ENCODE assay signal across 1 cellular context in the genomic region with DNA sequence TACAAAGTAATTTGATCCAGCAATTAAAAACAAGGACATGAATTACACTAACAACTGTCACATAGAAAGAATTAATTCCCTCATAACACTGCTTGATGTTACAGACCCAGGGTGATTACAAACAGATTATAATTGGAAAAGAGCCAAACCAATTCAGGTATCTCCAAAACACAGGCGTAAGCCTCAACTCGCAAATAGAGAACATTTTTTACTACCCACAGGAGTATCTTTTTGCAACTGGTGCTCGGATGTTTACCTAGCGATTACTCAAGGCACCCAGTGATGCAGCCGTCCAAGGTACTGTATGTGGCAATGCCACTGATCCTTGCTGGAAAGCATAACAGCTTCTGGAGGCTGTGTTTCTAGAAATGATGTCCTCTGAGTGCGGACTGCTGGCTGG.
TF ChIP-seq lines count a peak whose summit lies in the region.

No MANE protein-coding gene starts in this region.

TF ChIP-seq in HepG2, 621 proteins besides CTCF, POLR2A, EP300 and RAD21 (continued from another document):
- TF ChIP-seq, protein P1, sequence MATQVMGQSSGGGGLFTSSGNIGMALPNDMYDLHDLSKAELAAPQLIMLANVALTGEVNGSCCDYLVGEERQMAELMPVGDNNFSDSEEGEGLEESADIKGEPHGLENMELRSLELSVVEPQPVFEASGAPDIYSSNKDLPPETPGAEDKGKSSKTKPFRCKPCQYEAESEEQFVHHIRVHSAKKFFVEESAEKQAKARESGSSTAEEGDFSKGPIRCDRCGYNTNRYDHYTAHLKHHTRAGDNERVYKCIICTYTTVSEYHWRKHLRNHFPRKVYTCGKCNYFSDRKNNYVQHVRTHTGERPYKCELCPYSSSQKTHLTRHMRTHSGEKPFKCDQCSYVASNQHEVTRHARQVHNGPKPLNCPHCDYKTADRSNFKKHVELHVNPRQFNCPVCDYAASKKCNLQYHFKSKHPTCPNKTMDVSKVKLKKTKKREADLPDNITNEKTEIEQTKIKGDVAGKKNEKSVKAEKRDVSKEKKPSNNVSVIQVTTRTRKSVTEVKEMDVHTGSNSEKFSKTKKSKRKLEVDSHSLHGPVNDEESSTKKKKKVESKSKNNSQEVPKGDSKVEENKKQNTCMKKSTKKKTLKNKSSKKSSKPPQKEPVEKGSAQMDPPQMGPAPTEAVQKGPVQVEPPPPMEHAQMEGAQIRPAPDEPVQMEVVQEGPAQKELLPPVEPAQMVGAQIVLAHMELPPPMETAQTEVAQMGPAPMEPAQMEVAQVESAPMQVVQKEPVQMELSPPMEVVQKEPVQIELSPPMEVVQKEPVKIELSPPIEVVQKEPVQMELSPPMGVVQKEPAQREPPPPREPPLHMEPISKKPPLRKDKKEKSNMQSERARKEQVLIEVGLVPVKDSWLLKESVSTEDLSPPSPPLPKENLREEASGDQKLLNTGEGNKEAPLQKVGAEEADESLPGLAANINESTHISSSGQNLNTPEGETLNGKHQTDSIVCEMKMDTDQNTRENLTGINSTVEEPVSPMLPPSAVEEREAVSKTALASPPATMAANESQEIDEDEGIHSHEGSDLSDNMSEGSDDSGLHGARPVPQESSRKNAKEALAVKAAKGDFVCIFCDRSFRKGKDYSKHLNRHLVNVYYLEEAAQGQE (IDR thresholded peaks at IDR 0.05; ENCODE audit: borderline replicate concordance in 1 of 2, low read depth in 1 of 2, low read length in 2 of 2) = peak in 1 of 2 experiments; percentile 53; a peak in 1 of 4 replicates
- no peak for TF ChIP-seq NFKBIZ (CRISPR knock-in tag; IDR thresholded peaks at IDR 0.05)
- TF ChIP-seq TP53 (CRISPR knock-in tag; conservative IDR thresholded peaks at IDR 0.05) = no peak
- no peak for TF ChIP-seq HOXA7 (CRISPR knock-in tag; IDR thresholded peaks at IDR 0.05)
- peak; percentile 74; the same call in 1 of the 2 replicates for TF ChIP-seq FOXJ3 (CRISPR knock-in tag; IDR thresholded peaks at IDR 0.05; ENCODE audit: borderline replicate concordance)
- peak; percentile 97 for TF ChIP-seq CEBPB (IDR thresholded peaks at IDR 0.05; ENCODE audit: borderline replicate concordance, low read depth, low read length)
- TF ChIP-seq, protein P2, sequence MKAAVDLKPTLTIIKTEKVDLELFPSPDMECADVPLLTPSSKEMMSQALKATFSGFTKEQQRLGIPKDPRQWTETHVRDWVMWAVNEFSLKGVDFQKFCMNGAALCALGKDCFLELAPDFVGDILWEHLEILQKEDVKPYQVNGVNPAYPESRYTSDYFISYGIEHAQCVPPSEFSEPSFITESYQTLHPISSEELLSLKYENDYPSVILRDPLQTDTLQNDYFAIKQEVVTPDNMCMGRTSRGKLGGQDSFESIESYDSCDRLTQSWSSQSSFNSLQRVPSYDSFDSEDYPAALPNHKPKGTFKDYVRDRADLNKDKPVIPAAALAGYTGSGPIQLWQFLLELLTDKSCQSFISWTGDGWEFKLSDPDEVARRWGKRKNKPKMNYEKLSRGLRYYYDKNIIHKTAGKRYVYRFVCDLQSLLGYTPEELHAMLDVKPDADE (CRISPR knock-in tag; IDR thresholded peaks at IDR 0.05) = no peak
- 0 out of 2 replicates have a peak, but pooled peaks have one; percentile 13 for TF ChIP-seq HMG20A (CRISPR knock-in tag; IDR thresholded peaks at IDR 0.05; ENCODE audit: borderline replicate concordance)
- TF ChIP-seq EED (CRISPR knock-in tag; IDR thresholded peaks at IDR 0.05) = no peak
- no peak for TF ChIP-seq SNRNP70 (IDR thresholded peaks at IDR 0.05; ENCODE audit: low read depth, low read length)
- TF ChIP-seq, protein P3, sequence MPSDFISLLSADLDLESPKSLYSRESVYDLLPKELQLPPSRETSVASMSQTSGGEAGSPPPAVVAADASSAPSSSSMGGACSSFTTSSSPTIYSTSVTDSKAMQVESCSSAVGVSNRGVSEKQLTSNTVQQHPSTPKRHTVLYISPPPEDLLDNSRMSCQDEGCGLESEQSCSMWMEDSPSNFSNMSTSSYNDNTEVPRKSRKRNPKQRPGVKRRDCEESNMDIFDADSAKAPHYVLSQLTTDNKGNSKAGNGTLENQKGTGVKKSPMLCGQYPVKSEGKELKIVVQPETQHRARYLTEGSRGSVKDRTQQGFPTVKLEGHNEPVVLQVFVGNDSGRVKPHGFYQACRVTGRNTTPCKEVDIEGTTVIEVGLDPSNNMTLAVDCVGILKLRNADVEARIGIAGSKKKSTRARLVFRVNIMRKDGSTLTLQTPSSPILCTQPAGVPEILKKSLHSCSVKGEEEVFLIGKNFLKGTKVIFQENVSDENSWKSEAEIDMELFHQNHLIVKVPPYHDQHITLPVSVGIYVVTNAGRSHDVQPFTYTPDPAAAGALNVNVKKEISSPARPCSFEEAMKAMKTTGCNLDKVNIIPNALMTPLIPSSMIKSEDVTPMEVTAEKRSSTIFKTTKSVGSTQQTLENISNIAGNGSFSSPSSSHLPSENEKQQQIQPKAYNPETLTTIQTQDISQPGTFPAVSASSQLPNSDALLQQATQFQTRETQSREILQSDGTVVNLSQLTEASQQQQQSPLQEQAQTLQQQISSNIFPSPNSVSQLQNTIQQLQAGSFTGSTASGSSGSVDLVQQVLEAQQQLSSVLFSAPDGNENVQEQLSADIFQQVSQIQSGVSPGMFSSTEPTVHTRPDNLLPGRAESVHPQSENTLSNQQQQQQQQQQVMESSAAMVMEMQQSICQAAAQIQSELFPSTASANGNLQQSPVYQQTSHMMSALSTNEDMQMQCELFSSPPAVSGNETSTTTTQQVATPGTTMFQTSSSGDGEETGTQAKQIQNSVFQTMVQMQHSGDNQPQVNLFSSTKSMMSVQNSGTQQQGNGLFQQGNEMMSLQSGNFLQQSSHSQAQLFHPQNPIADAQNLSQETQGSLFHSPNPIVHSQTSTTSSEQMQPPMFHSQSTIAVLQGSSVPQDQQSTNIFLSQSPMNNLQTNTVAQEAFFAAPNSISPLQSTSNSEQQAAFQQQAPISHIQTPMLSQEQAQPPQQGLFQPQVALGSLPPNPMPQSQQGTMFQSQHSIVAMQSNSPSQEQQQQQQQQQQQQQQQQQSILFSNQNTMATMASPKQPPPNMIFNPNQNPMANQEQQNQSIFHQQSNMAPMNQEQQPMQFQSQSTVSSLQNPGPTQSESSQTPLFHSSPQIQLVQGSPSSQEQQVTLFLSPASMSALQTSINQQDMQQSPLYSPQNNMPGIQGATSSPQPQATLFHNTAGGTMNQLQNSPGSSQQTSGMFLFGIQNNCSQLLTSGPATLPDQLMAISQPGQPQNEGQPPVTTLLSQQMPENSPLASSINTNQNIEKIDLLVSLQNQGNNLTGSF (CRISPR knock-in tag; IDR thresholded peaks at IDR 0.05) = no peak
- TF ChIP-seq, protein P4, sequence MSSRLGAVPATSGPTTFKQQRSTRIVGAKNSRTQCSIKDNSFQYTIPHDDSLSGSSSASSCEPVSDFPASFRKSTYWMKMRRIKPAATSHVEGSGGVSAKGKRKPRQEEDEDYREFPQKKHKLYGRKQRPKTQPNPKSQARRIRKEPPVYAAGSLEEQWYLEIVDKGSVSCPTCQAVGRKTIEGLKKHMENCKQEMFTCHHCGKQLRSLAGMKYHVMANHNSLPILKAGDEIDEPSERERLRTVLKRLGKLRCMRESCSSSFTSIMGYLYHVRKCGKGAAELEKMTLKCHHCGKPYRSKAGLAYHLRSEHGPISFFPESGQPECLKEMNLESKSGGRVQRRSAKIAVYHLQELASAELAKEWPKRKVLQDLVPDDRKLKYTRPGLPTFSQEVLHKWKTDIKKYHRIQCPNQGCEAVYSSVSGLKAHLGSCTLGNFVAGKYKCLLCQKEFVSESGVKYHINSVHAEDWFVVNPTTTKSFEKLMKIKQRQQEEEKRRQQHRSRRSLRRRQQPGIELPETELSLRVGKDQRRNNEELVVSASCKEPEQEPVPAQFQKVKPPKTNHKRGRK (CRISPR knock-in tag; IDR thresholded peaks at IDR 0.05) = no peak
- TF ChIP-seq ETV5 (CRISPR knock-in tag; IDR thresholded peaks at IDR 0.05; ENCODE audit: borderline replicate concordance) = peak; percentile 51; the same call in 1 of the 2 replicates
- peak; percentile 62; the same call in 1 of the 2 replicates for TF ChIP-seq FOXK1 (CRISPR knock-in tag; IDR thresholded peaks at IDR 0.05; ENCODE audit: borderline replicate concordance, low read depth)
- TF ChIP-seq ZNF10 (CRISPR knock-in tag; IDR thresholded peaks at IDR 0.05; ENCODE audit: borderline replicate concordance, low read depth) = no peak
- TF ChIP-seq, protein P5, sequence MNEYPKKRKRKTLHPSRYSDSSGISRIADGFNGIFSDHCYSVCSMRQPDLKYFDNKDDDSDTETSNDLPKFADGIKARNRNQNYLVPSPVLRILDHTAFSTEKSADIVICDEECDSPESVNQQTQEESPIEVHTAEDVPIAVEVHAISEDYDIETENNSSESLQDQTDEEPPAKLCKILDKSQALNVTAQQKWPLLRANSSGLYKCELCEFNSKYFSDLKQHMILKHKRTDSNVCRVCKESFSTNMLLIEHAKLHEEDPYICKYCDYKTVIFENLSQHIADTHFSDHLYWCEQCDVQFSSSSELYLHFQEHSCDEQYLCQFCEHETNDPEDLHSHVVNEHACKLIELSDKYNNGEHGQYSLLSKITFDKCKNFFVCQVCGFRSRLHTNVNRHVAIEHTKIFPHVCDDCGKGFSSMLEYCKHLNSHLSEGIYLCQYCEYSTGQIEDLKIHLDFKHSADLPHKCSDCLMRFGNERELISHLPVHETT (CRISPR knock-in tag; conservative IDR thresholded peaks at IDR 0.05) = no peak
- TF ChIP-seq, protein P6, sequence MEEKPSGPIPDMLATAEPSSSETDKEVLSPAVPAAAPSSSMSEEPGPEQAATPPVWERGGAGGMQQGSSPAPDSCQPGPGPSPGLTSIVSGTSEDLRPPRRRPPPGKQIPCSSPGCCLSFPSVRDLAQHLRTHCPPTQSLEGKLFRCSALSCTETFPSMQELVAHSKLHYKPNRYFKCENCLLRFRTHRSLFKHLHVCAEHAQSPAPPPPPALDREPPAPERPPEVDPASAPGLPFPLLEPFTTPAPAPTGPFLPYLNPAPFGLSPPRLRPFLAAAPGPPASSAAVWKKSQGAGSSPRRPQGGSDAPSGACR (CRISPR knock-in tag; IDR thresholded peaks at IDR 0.05) = no peak
- TF ChIP-seq, protein P7, sequence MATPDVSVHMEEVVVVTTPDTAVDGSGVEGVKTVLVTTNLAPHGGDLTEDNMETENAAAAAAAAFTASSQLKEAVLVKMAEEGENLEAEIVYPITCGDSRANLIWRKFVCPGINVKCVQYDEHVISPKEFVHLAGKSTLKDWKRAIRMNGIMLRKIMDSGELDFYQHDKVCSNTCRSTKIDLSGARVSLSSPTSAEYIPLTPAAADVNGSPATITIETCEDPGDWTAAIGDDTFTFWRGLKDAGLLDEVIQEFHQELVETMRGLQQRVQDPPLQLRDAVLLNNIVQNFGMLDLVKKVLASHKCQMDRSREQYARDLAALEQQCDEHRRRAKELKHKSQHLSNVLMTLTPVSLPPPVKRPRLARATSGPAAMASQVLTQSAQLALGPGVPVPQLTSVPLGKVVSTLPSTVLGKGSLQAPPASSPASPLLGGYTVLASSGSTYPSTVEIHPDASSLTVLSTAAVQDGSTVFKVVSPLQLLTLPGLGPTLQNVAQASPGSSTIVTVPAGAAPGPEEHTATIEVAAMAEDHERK (CRISPR knock-in tag; IDR thresholded peaks at IDR 0.05; ENCODE audit: low read depth) = no peak
- TF ChIP-seq ZNF768 (CRISPR knock-in tag; IDR thresholded peaks at IDR 0.05) = no peak
- 0 out of 2 replicates have a peak, but pooled peaks have one; percentile 30 for TF ChIP-seq SMAD3 (CRISPR knock-in tag; IDR thresholded peaks at IDR 0.05)
- TF ChIP-seq, protein P8, sequence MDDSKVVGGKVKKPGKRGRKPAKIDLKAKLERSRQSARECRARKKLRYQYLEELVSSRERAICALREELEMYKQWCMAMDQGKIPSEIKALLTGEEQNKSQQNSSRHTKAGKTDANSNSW (CRISPR knock-in tag; IDR thresholded peaks at IDR 0.05; ENCODE audit: borderline replicate concordance) = no peak
- TF ChIP-seq, protein P9, sequence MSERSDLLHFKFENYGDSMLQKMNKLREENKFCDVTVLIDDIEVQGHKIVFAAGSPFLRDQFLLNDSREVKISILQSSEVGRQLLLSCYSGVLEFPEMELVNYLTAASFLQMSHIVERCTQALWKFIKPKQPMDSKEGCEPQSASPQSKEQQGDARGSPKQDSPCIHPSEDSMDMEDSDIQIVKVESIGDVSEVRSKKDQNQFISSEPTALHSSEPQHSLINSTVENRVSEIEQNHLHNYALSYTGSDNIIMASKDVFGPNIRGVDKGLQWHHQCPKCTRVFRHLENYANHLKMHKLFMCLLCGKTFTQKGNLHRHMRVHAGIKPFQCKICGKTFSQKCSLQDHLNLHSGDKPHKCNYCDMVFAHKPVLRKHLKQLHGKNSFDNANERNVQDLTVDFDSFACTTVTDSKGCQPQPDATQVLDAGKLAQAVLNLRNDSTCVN (CRISPR knock-in tag; IDR thresholded peaks at IDR 0.05; ENCODE audit: borderline replicate concordance) = peak; percentile 93
